In genomic region chr12:30989754-30990153, GRCh38 we compare ENCODE assay signal across 8 cellular contexts.
A peak's percentile ranks its signal among the peaks of the same experiment; 100 is the strongest.
DNase-seq lines count a peak whose midpoint lies in the region; ATAC-seq and TF ChIP-seq lines count a peak whose summit lies in the region.

No MANE protein-coding gene starts in this region.

- H3K4me3 ChIP-seq in choroid plexus epithelial cell (ENCODE audit: low read depth, low read length) (no peak overlapping the region), retinal pigment epithelial cell (ENCODE audit: low read length) (no peak overlapping the region)

- peak; percentile 46 for ATAC-seq in GM21515 (IDR thresholded peaks at IDR 0.05; ENCODE audit: unreplicated experiment)

- TF ChIP-seq CTCF in choroid plexus epithelial cell (conservative IDR thresholded peaks at IDR 0.05; ENCODE audit: low read depth, low read length) (peak; percentile 46), retinal pigment epithelial cell (conservative IDR thresholded peaks at IDR 0.05; ENCODE audit: low read depth, low read length) (peak; percentile 37)

- DNase-seq in DMS53 treated with DMSO at 0.1 percent for 48 hours (lab: John Stamatoyannopoulos, UW; ENCODE audit: unreplicated experiment) (peak; percentile 98), NCI-H345 treated with DMSO at 0.1 percent for 48 hours (lab: John Stamatoyannopoulos, UW; ENCODE audit: unreplicated experiment) (peak; percentile 27), choroid plexus epithelial cell (ENCODE audit: low read depth) (peak; percentile 24), retinal pigment epithelial cell (ENCODE audit: low read depth) (no peak), GDM1 (lab: John Stamatoyannopoulos, UW) (no peak), COLO829 (ENCODE audit: low spot score) (no peak), T-helper 9 cell (no peak)

Comparison
In these comparisons a context has a peak if more than half of its experiments do, and no peak if none do; other contexts are left out.
1. DNase-seq: peak in DMS53 treated with DMSO at 0.1 percent for 48 hours (single experiment), NCI-H345 treated with DMSO at 0.1 percent for 48 hours (single experiment) and choroid plexus epithelial cell (single experiment); none in retinal pigment epithelial cell (single experiment), GDM1 (single experiment), COLO829 (single experiment) and T-helper 9 cell (single experiment).